ENCODE assay signal across 27 cellular contexts in the genomic region with DNA sequence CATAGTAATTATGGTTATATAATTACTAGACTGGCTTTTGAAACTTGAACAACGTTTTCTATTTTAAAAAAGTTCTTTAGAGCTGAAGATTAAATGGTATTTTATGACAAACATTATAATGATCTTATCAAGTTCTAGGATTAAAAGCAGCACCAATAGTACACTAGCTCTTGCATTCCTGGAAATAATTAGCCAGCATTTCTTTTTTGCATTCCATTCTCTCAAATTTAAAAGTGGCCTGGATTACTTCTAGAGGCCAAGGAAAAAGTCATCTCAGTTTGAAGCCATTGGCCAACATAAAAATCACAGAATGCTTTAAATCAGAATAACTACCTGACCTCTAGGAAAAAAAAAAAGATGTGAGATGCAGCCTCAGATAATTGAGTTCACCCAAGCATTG.
"Had no signal": no experiment of that assay in that cellular context is flagged by ENCODE, and none has a peak within 500 bp of the region (broad histone marks: within the 10 kb centered on the region; RNA-seq: fewer than 3 reads in every experiment).

No MANE protein-coding gene starts in this region.

- H3K4me1 ChIP-seq: esophagus squamous epithelium, left lung, lower lobe of right lung had no signal

- H3K27ac ChIP-seq: epithelial cell of prostate, esophagus squamous epithelium, left lung, lower lobe of right lung, neutrophil, skin epidermis, thoracic aorta, VCaP had no signal

- DNase-seq: activated CD4-positive, alpha-beta T cell treated with anti-CD3 and anti-CD28 coated beads for 4 hours; activated CD4-positive, alpha-beta T cell treated with anti-CD3 and anti-CD28 coated beads, Interleukin-2, amount 50 U/mL, for 4 hours; activated naive CD4-positive, alpha-beta T cell; activated T-cell treated with anti-CD3 and anti-CD28 coated beads for 4 hours; activated T-cell treated with anti-CD3 and anti-CD28 coated beads, Interleukin-2, amount 50 U/mL, for 72 hours; anterior cingulate cortex; dermis blood vessel endothelial cell; effector CD4-positive, alpha-beta T cell; esophagus squamous epithelium; left lung; lower lobe of right lung; mesenchymal stem cell; nephron progenitor cell; stimulated activated CD4-positive, alpha-beta T cell treated with anti-CD3 and anti-CD28 coated beads, Interleukin-12 subunit alpha, Interleukin-12 subunit beta, amount 100 ng/mL, for 4 hours; stimulated activated CD4-positive, alpha-beta T cell treated with anti-CD3 and anti-CD28 coated beads, Interleukin-4, amount 100 ng/mL, for 1 hour; T-helper 9 cell; trophoblast cell had no signal

- H3K4me1 Mint-ChIP-seq: nephron progenitor cell; stimulated activated effector memory CD8-positive, alpha-beta T cell treated with anti-CD3 and anti-CD28 coated beads, Interleukin-12 subunit alpha, Interleukin-12 subunit beta, amount 100 ng/mL, for 72 hours had no signal

- H3K36me3 Mint-ChIP-seq: stimulated activated effector memory CD8-positive, alpha-beta T cell treated with anti-CD3 and anti-CD28 coated beads, Interleukin-12 subunit alpha, Interleukin-12 subunit beta, amount 100 ng/mL, for 72 hours had no signal

- H3K36me3 ChIP-seq: esophagus squamous epithelium, left lung, lower lobe of right lung, neutrophil, thoracic aorta had no signal

- H3K9me3 Mint-ChIP-seq: nephron progenitor cell had no signal

- H3K27me3 ChIP-seq: esophagus squamous epithelium, left lung, neutrophil had no signal

- H3K4me3 Mint-ChIP-seq: activated T-cell treated with anti-CD3 and anti-CD28 coated beads, Interleukin-2, amount 50 U/mL, for 72 hours; nephron progenitor cell; stimulated activated effector memory CD8-positive, alpha-beta T cell treated with anti-CD3 and anti-CD28 coated beads, Interleukin-12 subunit alpha, Interleukin-12 subunit beta, amount 100 ng/mL, for 72 hours; stimulated activated naive CD8-positive, alpha-beta T cell treated with anti-CD3 and anti-CD28 coated beads, Interleukin-15, Interleukin-2, amounts not matched to agents 100 ng/mL and 50 ng/mL, for 24 hours; T-helper 1 cell treated with Interleukin-12 subunit alpha and Interleukin-12 subunit beta and Interleukin-4 antibody, amounts not matched to agents 30 μg/mL and 1 μg/mL, for 36 hours had no signal

- H3K27ac Mint-ChIP-seq: activated naive CD4-positive, alpha-beta T cell treated with anti-CD3 and anti-CD28 coated beads, Interleukin-2, amount 50 U/mL, for 72 hours; activated T-cell treated with anti-CD3 and anti-CD28 coated beads, Interleukin-2, amount 50 U/mL, for 72 hours; nephron progenitor cell; stimulated activated effector memory CD8-positive, alpha-beta T cell treated with anti-CD3 and anti-CD28 coated beads, Interleukin-12 subunit alpha, Interleukin-12 subunit beta, amount 100 ng/mL, for 72 hours; stimulated activated naive CD8-positive, alpha-beta T cell treated with anti-CD3 and anti-CD28 coated beads, Interleukin-15, Interleukin-2, amounts not matched to agents 100 ng/mL and 50 ng/mL, for 24 hours; T-helper 1 cell treated with Interleukin-12 subunit alpha and Interleukin-12 subunit beta and Interleukin-4 antibody, amounts not matched to agents 30 μg/mL and 1 μg/mL, for 36 hours had no signal

- ATAC-seq: activated naive CD4-positive, alpha-beta T cell treated with anti-CD3 and anti-CD28 coated beads, Interleukin-2, amount 50 U/mL, for 72 hours; activated T-cell treated with anti-CD3 and anti-CD28 coated beads, Interleukin-2, amount 50 U/mL, for 72 hours; left lung; lower lobe of right lung; sciatic nerve; stimulated activated effector memory CD8-positive, alpha-beta T cell treated with anti-CD3 and anti-CD28 coated beads, Interleukin-12 subunit alpha, Interleukin-12 subunit beta, amount 100 ng/mL, for 72 hours had no signal

- H3K4me3 ChIP-seq: esophagus squamous epithelium, left lung, lower lobe of right lung, skin epidermis, thoracic aorta had no signal

- H3K27me3 Mint-ChIP-seq: stimulated activated naive CD8-positive, alpha-beta T cell treated with anti-CD3 and anti-CD28 coated beads, Interleukin-15, Interleukin-2, amounts not matched to agents 100 ng/mL and 50 ng/mL, for 24 hours had no signal
